ENCODE assay signal across 23 cellular contexts in the genomic region with DNA sequence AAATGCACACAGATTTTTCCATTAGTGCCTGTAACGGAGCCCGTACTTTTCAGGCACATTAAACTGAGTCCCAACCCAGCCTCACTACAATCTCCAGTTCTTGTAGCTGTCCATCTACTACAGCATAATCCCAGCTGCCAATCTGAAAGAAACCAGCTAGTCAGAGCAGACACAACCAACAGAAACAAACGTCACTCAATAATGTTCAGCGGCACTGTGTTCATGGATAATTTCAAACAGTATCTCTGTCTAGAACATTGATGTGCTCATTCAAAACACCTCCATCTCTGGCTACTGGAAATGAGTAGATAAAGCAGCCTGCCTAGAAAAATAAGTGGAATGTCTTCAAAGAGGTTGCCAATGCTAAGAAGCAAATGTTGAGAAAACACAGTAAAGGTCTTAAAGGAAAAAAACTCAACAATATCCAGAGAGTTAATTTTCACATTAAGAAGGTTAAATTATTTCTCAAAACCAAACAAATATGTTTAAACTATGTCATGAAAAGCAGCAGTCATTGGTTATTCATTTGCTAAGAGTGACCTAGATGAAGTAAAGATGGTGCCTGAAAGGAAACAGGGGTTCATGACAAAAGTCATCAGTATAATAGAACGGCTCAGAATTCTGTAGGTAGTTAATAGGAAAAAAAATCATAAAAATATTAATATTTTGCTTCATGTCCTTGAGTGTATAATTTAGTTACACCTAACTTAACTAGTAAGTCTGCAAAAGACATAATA.
"Had no signal": no experiment of that assay in that cellular context is flagged by ENCODE, and none has a peak within 500 bp of the region (broad histone marks: within the 10 kb centered on the region; RNA-seq: fewer than 3 reads in every experiment).

No MANE protein-coding gene starts in this region.

- FAIRE-seq: frontal cortex had no signal

- H3K4me3 Mint-ChIP-seq: activated CD4-positive, alpha-beta T cell treated with anti-CD3 and anti-CD28 coated beads, Interleukin-2, amount 10 ng/mL, durations not matched to agents 7 days and 5 days; activated T-cell treated with anti-CD3 and anti-CD28 coated beads, Interleukin-2, amount 50 U/mL, for 4 hours; immature natural killer cell; naive thymus-derived CD8-positive, alpha-beta T cell; stimulated activated memory B cell treated with anti-CD40 and anti-IgM and Interleukin-4, amounts not matched to agents 10 μg/mL and 1 μg/mL and 100 μg/mL, for 72 hours; T-cell had no signal

- H3K4me3 ChIP-seq: ascending aorta, breast epithelium, pancreas, SK-N-MC, spleen, testis, upper lobe of left lung had no signal

- ATAC-seq: activated T-cell treated with anti-CD3 and anti-CD28 coated beads, Interleukin-2, amount 50 U/mL, for 4 hours; left colon; naive thymus-derived CD8-positive, alpha-beta T cell; stimulated activated memory B cell treated with anti-CD40 and anti-IgM and Interleukin-4, amounts not matched to agents 10 μg/mL and 1 μg/mL and 100 μg/mL, for 72 hours; T-cell had no signal

- H3K36me3 ChIP-seq: ascending aorta, breast epithelium, neutrophil, pancreas, upper lobe of left lung had no signal

- DNase-seq: activated CD4-positive, alpha-beta T cell treated with anti-CD3 and anti-CD28 coated beads, Interleukin-2, amount 10 ng/mL, durations not matched to agents 7 days and 5 days; activated CD4-positive, CD25-positive, alpha-beta regulatory T cell; activated CD8-positive, alpha-beta memory T cell treated with anti-CD3 and anti-CD28 coated beads, Interleukin-2, amount 50 U/mL, for 4 hours; activated naive CD4-positive, alpha-beta T cell treated with anti-CD3 and anti-CD28 coated beads, Interleukin-2, amount 50 U/mL, for 16 hours; activated T-cell treated with anti-CD3 and anti-CD28 coated beads, Interleukin-2, amount 50 U/mL, for 4 hours; cortex of kidney; head of caudate nucleus; immature natural killer cell; left colon; naive thymus-derived CD8-positive, alpha-beta T cell; pancreas; spleen; stimulated activated CD4-positive, alpha-beta T cell treated with anti-CD3 and anti-CD28 coated beads, Interleukin-4, amount 100 ng/mL, for 4 hours; T-cell; T-helper 9 cell; testis; upper lobe of left lung had no signal

- H3K9me3 ChIP-seq: ascending aorta, breast epithelium, neutrophil, pancreas, spleen, testis, upper lobe of left lung had no signal

- H3K4me1 Mint-ChIP-seq: activated CD4-positive, alpha-beta T cell treated with anti-CD3 and anti-CD28 coated beads, Interleukin-2, amount 10 ng/mL, durations not matched to agents 7 days and 5 days; immature natural killer cell; naive thymus-derived CD8-positive, alpha-beta T cell; stimulated activated memory B cell treated with anti-CD40 and anti-IgM and Interleukin-4, amounts not matched to agents 10 μg/mL and 1 μg/mL and 100 μg/mL, for 72 hours; T-cell had no signal

- H3K27ac Mint-ChIP-seq: activated CD4-positive, alpha-beta T cell treated with anti-CD3 and anti-CD28 coated beads, Interleukin-2, amount 10 ng/mL, durations not matched to agents 7 days and 5 days; immature natural killer cell; naive thymus-derived CD8-positive, alpha-beta T cell; stimulated activated memory B cell treated with anti-CD40 and anti-IgM and Interleukin-4, amounts not matched to agents 10 μg/mL and 1 μg/mL and 100 μg/mL, for 72 hours; T-cell had no signal

- H3K27me3 ChIP-seq: ascending aorta, breast epithelium, neutrophil, pancreas, spleen, testis, upper lobe of left lung had no signal

- H3K4me1 ChIP-seq: breast epithelium, spleen, testis, upper lobe of left lung had no signal

- H3K27me3 Mint-ChIP-seq: activated CD4-positive, alpha-beta T cell treated with anti-CD3 and anti-CD28 coated beads, Interleukin-2, amount 10 ng/mL, durations not matched to agents 7 days and 5 days; naive thymus-derived CD8-positive, alpha-beta T cell; stimulated activated memory B cell treated with anti-CD40 and anti-IgM and Interleukin-4, amounts not matched to agents 10 μg/mL and 1 μg/mL and 100 μg/mL, for 72 hours; T-cell had no signal

- H3K27ac ChIP-seq: ascending aorta, breast epithelium, neutrophil, pancreas, SK-N-MC, spleen, testis, upper lobe of left lung had no signal

- H3K9me3 Mint-ChIP-seq: activated CD4-positive, alpha-beta T cell treated with anti-CD3 and anti-CD28 coated beads, Interleukin-2, amount 10 ng/mL, durations not matched to agents 7 days and 5 days; activated T-cell treated with anti-CD3 and anti-CD28 coated beads, Interleukin-2, amount 50 U/mL, for 4 hours; immature natural killer cell; naive thymus-derived CD8-positive, alpha-beta T cell; T-cell had no signal
